ENCODE assay signal across 26 cellular contexts in the genomic region with DNA sequence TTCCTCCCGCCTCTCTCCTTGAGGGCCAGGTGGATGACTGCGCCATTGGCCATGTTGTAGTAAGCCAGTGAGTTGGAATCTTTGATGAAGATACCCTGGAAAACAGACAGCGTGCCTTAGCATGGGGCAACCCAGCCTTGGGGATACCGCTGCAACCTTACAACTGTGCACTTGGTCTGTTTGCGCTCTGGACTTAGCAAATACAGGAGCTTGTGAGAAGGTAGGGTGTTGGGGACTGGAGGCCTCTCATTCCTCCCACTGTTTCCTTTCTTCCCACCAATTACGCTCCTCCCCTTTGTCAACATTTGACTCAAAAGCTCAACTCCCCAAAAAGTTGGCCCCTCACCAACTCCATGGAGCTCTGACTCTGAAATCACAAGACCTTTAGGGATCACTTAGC. TPM values are rescaled to one million over a fixed set of nuclear protein-coding genes. Genes with fewer than 3 reads are reported as not detected.
A peak's percentile ranks its signal among the peaks of the same experiment; 100 is the strongest.
DNase-seq lines count a peak whose midpoint lies in the region; ATAC-seq lines count a peak whose summit lies in the region.
"Had no signal": no experiment of that assay in that cellular context is flagged by ENCODE, and none has a peak within 500 bp of the region (broad histone marks: within the 10 kb centered on the region; RNA-seq: fewer than 3 reads in every experiment).

No MANE protein-coding gene starts in this region.

- H3K36me3 Mint-ChIP-seq in activated CD4-positive, alpha-beta T cell treated with anti-CD3 and anti-CD28 coated beads for 36 hours (ENCODE audit: low read depth): peaks cover 83% of the 10 kb centered on the region
- peaks cover 77% of the 10 kb centered on the region for H3K36me3 Mint-ChIP-seq in stimulated activated naive CD8-positive, alpha-beta T cell treated with anti-CD3 and anti-CD28 coated beads, Interleukin-15, Interleukin-2, amounts not matched to agents 100 ng/mL and 50 ng/mL, for 24 hours (ENCODE audit: low read depth)

- H3K27me3 Mint-ChIP-seq in activated CD4-positive, alpha-beta T cell treated with anti-CD3 and anti-CD28 coated beads for 36 hours: no peaks in the 10 kb centered on the region
- no peaks in the 10 kb centered on the region for H3K27me3 Mint-ChIP-seq in stimulated activated naive CD8-positive, alpha-beta T cell treated with anti-CD3 and anti-CD28 coated beads, Interleukin-15, Interleukin-2, amounts not matched to agents 100 ng/mL and 50 ng/mL, for 24 hours
- H3K27me3 Mint-ChIP-seq in stimulated activated naive CD8-positive, alpha-beta T cell treated with anti-CD3 and anti-CD28 coated beads, Interleukin-15, amount 100 ng/mL, for 72 hours: no peaks in the 10 kb centered on the region

- H3K9me3 Mint-ChIP-seq in activated CD4-positive, alpha-beta T cell treated with anti-CD3 and anti-CD28 coated beads for 36 hours (ENCODE audit: low read depth): no peaks in the 10 kb centered on the region
- H3K9me3 Mint-ChIP-seq in stimulated activated naive CD8-positive, alpha-beta T cell treated with anti-CD3 and anti-CD28 coated beads, Interleukin-15, Interleukin-2, amounts not matched to agents 100 ng/mL and 50 ng/mL, for 24 hours: no peaks in the 10 kb centered on the region
- no peaks in the 10 kb centered on the region for H3K9me3 Mint-ChIP-seq in stimulated activated naive CD8-positive, alpha-beta T cell treated with anti-CD3 and anti-CD28 coated beads, Interleukin-15, amount 100 ng/mL, for 72 hours
- H3K9me3 Mint-ChIP-seq: neural progenitor cell had no signal

- H3K4me1 Mint-ChIP-seq in activated CD4-positive, alpha-beta T cell treated with anti-CD3 and anti-CD28 coated beads for 36 hours: peaks cover 43% of the 10 kb centered on the region
- H3K4me1 Mint-ChIP-seq in stimulated activated naive CD8-positive, alpha-beta T cell treated with anti-CD3 and anti-CD28 coated beads, Interleukin-15, Interleukin-2, amounts not matched to agents 100 ng/mL and 50 ng/mL, for 24 hours (ENCODE audit: low read depth): peaks cover 22% of the 10 kb centered on the region
- peaks cover 41% of the 10 kb centered on the region for H3K4me1 Mint-ChIP-seq in stimulated activated naive CD8-positive, alpha-beta T cell treated with anti-CD3 and anti-CD28 coated beads, Interleukin-15, amount 100 ng/mL, for 72 hours
- H3K4me1 Mint-ChIP-seq: neural progenitor cell had no signal

- DNase-seq in activated CD4-positive, alpha-beta T cell treated with anti-CD3 and anti-CD28 coated beads for 36 hours: peak; percentile 27
- DNase-seq in activated CD4-positive, alpha-beta T cell treated with anti-CD3 and anti-CD28 coated beads, Interleukin-2, amount 50 U/mL, for 1 hour: no peak
- no peak for DNase-seq in stimulated activated naive CD8-positive, alpha-beta T cell treated with anti-CD3 and anti-CD28 coated beads, Interleukin-15, amount 100 ng/mL, for 72 hours
- DNase-seq in NOMO-1 (lab: John Stamatoyannopoulos, UW; ENCODE audit: unreplicated experiment in 2 of 2): no peak
- DNase-seq: activated CD8-positive, alpha-beta memory T cell treated with anti-CD3 and anti-CD28 coated beads for 24 hours; activated naive CD4-positive, alpha-beta T cell treated with anti-CD3 and anti-CD28 coated beads, Interleukin-2, amount 50 U/mL, for 16 hours; anterior cingulate cortex; Calu3; DMS79; gastrocnemius medialis; KG1; kidney; left ventricle myocardium superior; mesendoderm; MG63; NCI-H1105; NCI-H187; NCI-H2171; NCI-H510A; RPMI8226; SJCRH30; small intestine; stimulated activated naive CD4-positive, alpha-beta T cell treated with Interleukin-2 at 50 U/mL for 16 hours had no signal

- ATAC-seq in activated CD4-positive, alpha-beta T cell treated with anti-CD3 and anti-CD28 coated beads for 36 hours: peak; percentile 13
- ATAC-seq in stimulated activated naive CD8-positive, alpha-beta T cell treated with anti-CD3 and anti-CD28 coated beads, Interleukin-15, amount 100 ng/mL, for 72 hours: no peak
- no peak for ATAC-seq in GM21737 (IDR thresholded peaks at IDR 0.05; ENCODE audit: unreplicated experiment)
- ATAC-seq: gastrocnemius medialis, left ventricle myocardium superior had no signal

- CTCF ChIA-PET in activated CD4-positive, alpha-beta T cell treated with anti-CD3 and anti-CD28 coated beads for 36 hours (lab: Charles Lee): interaction anchor here (0.6 to 1.0 kb wide), 4 partner anchors 8 to 46 kb away, joined by 3 to 8 read pairs (median 4); a partner anchor contains a TSS

- peak overlapping the region; percentile 69 for H3K27ac Mint-ChIP-seq in activated CD4-positive, alpha-beta T cell treated with anti-CD3 and anti-CD28 coated beads for 36 hours
- peak overlapping the region; percentile 26 for H3K27ac Mint-ChIP-seq in stimulated activated naive CD8-positive, alpha-beta T cell treated with anti-CD3 and anti-CD28 coated beads, Interleukin-15, Interleukin-2, amounts not matched to agents 100 ng/mL and 50 ng/mL, for 24 hours
- peak overlapping the region in 1 of 2 donors; percentile 78 for H3K27ac Mint-ChIP-seq in stimulated activated naive CD8-positive, alpha-beta T cell treated with anti-CD3 and anti-CD28 coated beads, Interleukin-15, amount 100 ng/mL, for 72 hours
- H3K27ac Mint-ChIP-seq: neural progenitor cell had no signal

- POLR2A ChIA-PET in activated CD4-positive, alpha-beta T cell treated with anti-CD3 and anti-CD28 coated beads for 36 hours (lab: Charles Lee): interaction anchor here (1.1 to 1.8 kb wide), 3 partner anchors 8 to 46 kb away, joined by 3 to 4 read pairs (median 3); a partner anchor contains a TSS

- intact Hi-C loops in activated CD4-positive, alpha-beta T cell treated with anti-CD3 and anti-CD28 coated beads for 36 hours (cut with DNase I, micrococcal nuclease): no loop called here

- H3K4me3 Mint-ChIP-seq in activated CD4-positive, alpha-beta T cell treated with anti-CD3 and anti-CD28 coated beads for 36 hours: no peak overlapping the region
- no peak overlapping the region for H3K4me3 Mint-ChIP-seq in stimulated activated naive CD8-positive, alpha-beta T cell treated with anti-CD3 and anti-CD28 coated beads, Interleukin-15, Interleukin-2, amounts not matched to agents 100 ng/mL and 50 ng/mL, for 24 hours
- H3K4me3 Mint-ChIP-seq in stimulated activated naive CD8-positive, alpha-beta T cell treated with anti-CD3 and anti-CD28 coated beads, Interleukin-15, amount 100 ng/mL, for 72 hours: no peak overlapping the region
- H3K4me3 Mint-ChIP-seq: neural progenitor cell had no signal

RNA-seq across cellular contexts. Expression of a gene that starts 7.9 kb away (rescaled TPM):
- total RNA-seq in activated CD4-positive, alpha-beta T cell treated with anti-CD3 and anti-CD28 coated beads for 36 hours: 10 to 100 TPM; 20.1 to 21.6 TPM

RNA-seq across cellular contexts. Expression of a gene that starts 22.1 kb away (rescaled TPM):
- total RNA-seq in activated CD4-positive, alpha-beta T cell treated with anti-CD3 and anti-CD28 coated beads for 36 hours: 100 to 1,000 TPM; 254 to 499 TPM

RNA-seq across cellular contexts. Expression of a gene that starts 22.2 kb away (rescaled TPM):
- 1 to 10 TPM; 2.4 to 3.7 TPM for total RNA-seq in activated CD4-positive, alpha-beta T cell treated with anti-CD3 and anti-CD28 coated beads for 36 hours

RNA-seq across cellular contexts. Expression of a gene that starts 45.3 kb away (rescaled TPM):
- total RNA-seq in activated CD4-positive, alpha-beta T cell treated with anti-CD3 and anti-CD28 coated beads for 36 hours: 1 to 10 TPM; 1.6 to 2.2 TPM

RNA-seq across cellular contexts. Expression of a gene that starts 52.6 kb away (rescaled TPM):
- total RNA-seq in activated CD4-positive, alpha-beta T cell treated with anti-CD3 and anti-CD28 coated beads for 36 hours: 1 to 10 TPM; 4.3 to 7.4 TPM
